Comparison of ENCODE assay signal across 10 cellular contexts in genomic region chr17:55722742-55723487, GRCh38. TPM values are rescaled to one million over a fixed set of nuclear protein-coding genes. Genes with fewer than 3 reads are reported as not detected.
DNase-seq lines count a peak whose midpoint lies in the region; ATAC-seq, FAIRE-seq and TF ChIP-seq lines count a peak whose summit lies in the region.
"Had no signal": no experiment of that assay in that cellular context is flagged by ENCODE, and none has a peak within 500 bp of the region (broad histone marks: within the 10 kb centered on the region; RNA-seq: fewer than 3 reads in every experiment).

A gene with protein sequence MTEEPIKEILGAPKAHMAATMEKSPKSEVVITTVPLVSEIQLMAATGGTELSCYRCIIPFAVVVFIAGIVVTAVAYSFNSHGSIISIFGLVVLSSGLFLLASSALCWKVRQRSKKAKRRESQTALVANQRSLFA (minus strand): TSS chr17:55722864. CDS start chr17:55721070, 1,794 bp downstream.

- no peak within 1 kb of the TSS for H2AFZ ChIP-seq in HepG2 (ENCODE audit: low read length)

- TF ChIP-seq CTCF in liver (IDR thresholded peaks at IDR 0.05; ENCODE audit: low read depth, low read length, missing input control) (no peak), HepG2 (CRISPR knock-in tag; IDR thresholded peaks at IDR 0.05) (no peak)

- peaks cover 2 to 7% (median 4%) of the 10 kb centered on the region in 4 donors for H3K4me1 ChIP-seq in liver (ENCODE audit: control insufficient read depth in 4 of 4, insufficient read depth in 4 of 4, low read length in 3 of 4)
- H3K4me1 ChIP-seq in HepG2 (ENCODE audit: insufficient read depth, low read length) = no peaks in the 10 kb centered on the region
- H3K4me1 ChIP-seq in endocrine pancreas (ENCODE audit: control insufficient read depth, insufficient read depth, low read length) = no peaks in the 10 kb centered on the region
- H3K4me1 ChIP-seq in mucosa of stomach (ENCODE audit: control insufficient read depth, insufficient read depth, low read length) = no peaks in the 10 kb centered on the region

- H3K9me3 ChIP-seq in liver (ENCODE audit: control insufficient read depth in 4 of 4, low read length in 3 of 4) (no peaks in the 10 kb centered on the region), HepG2 (ENCODE audit: low read length) (no peaks in the 10 kb centered on the region), endocrine pancreas (ENCODE audit: control insufficient read depth, low read length) (no peaks in the 10 kb centered on the region), mucosa of stomach (ENCODE audit: control insufficient read depth, low read length) (no peaks in the 10 kb centered on the region)

- no peak within 1 kb of the TSS for H3K27ac ChIP-seq in liver (ENCODE audit: low read depth in 1 of 2, low read length in 2 of 2)
- H3K27ac ChIP-seq in HepG2 (ENCODE audit: extremely low read length, insufficient read depth, low read length) = no peak within 1 kb of the TSS

- H4K20me1 ChIP-seq in HepG2 (ENCODE audit: insufficient read depth, low read length) = no peaks in the 10 kb centered on the region

- no peak for DNase-seq in HepG2 (ENCODE audit: low spot score)
- DNase-seq in activated gamma-delta T cell treated with Interleukin-2 at 50 U/mL for 16 hours = no peak
- DNase-seq: activated B cell treated with CpG ODN at 0.5 μM for 24 hours; CD4-positive, CD25-positive, alpha-beta regulatory T cell had no signal

- H3K27me3 ChIP-seq in liver (ENCODE audit: control insufficient read depth in 4 of 4, insufficient read depth in 4 of 4, low read length in 3 of 4) = no peaks in the 10 kb centered on the region
- peaks cover 0 to 46% of the 10 kb centered on the region in 2 experiments; a peak in 4 of 5 replicates for H3K27me3 ChIP-seq in HepG2 (ENCODE audit: control insufficient read depth in 1 of 2, insufficient read depth in 2 of 2, low read length in 2 of 2)
- H3K27me3 ChIP-seq in endocrine pancreas (ENCODE audit: control insufficient read depth, insufficient read depth, low read length) = no peaks in the 10 kb centered on the region
- peaks cover 5% of the 10 kb centered on the region for H3K27me3 ChIP-seq in mucosa of stomach (ENCODE audit: control insufficient read depth, insufficient read depth, low read length)

- FAIRE-seq in HepG2 (lab: Jason Lieb, UNC) = no peak

- BruUV-seq in HepG2 (replicated peaks; lab: Mats Ljungman, UMichigan) = no TSS peak

- TF ChIP-seq EP300 in HepG2 (IDR thresholded peaks at IDR 0.05; ENCODE audit: low read depth in 2 of 2, low read length in 2 of 2) (no peak), HepG2 (CRISPR knock-in tag; IDR thresholded peaks at IDR 0.05; ENCODE audit: borderline replicate concordance) (no peak)

- ATAC-seq in HepG2 = no peak
- ATAC-seq in GM21717 (IDR thresholded peaks at IDR 0.05; ENCODE audit: unreplicated experiment) = no peak
- ATAC-seq in HG02938 (IDR thresholded peaks at IDR 0.05; ENCODE audit: unreplicated experiment) = no peak
- ATAC-seq in HG03196 (IDR thresholded peaks at IDR 0.05; ENCODE audit: unreplicated experiment) = no peak

- in situ Hi-C loops in HepG2 (cut with HindIII; ENCODE audit: extremely low pct_ligation_motif_present, low pct_unique_long_range_greater_than_20kb) = no loop called here

- POLR2A ChIA-PET in HepG2 (lab: Yijun Ruan, JAX) = no interaction called here

- H3K9ac ChIP-seq in liver (ENCODE audit: low read depth in 1 of 2, low read length in 2 of 2) (peak within 1 kb of the TSS in 1 of 2 donors; percentile 29), HepG2 (ENCODE audit: insufficient read depth, low read depth, low read length) (no peak within 1 kb of the TSS), endocrine pancreas (ENCODE audit: control insufficient read depth, insufficient read depth, low read length) (no peak within 1 kb of the TSS), mucosa of stomach (ENCODE audit: low read length) (peak within 1 kb of the TSS; percentile 3)

- intact Hi-C loops in HepG2 (cut with micrococcal nuclease; ENCODE audit: unreplicated experiment) = no loop called here

- WGBS in liver = 58% methylated on average over 12 of the region's 12 CpGs
- WGBS in HepG2 (ENCODE audit: low lambda C conversion rate) = 6% methylated on average over 12 of the region's 12 CpGs

- no peak within 1 kb of the TSS for H3K4me2 ChIP-seq in HepG2 (ENCODE audit: low read depth, low read length)

- H3K36me3 ChIP-seq in liver (ENCODE audit: control insufficient read depth in 4 of 4, insufficient read depth in 3 of 4, low read depth in 1 of 4, low read length in 3 of 4) (no peaks in the 10 kb centered on the region), HepG2 (replicated peaks in 1 of 2; ENCODE audit: control insufficient read depth in 1 of 2, insufficient read depth in 2 of 2, low read length in 2 of 2) (no peaks in the 10 kb centered on the region), endocrine pancreas (ENCODE audit: control insufficient read depth, insufficient read depth, low read length) (no peaks in the 10 kb centered on the region), mucosa of stomach (ENCODE audit: control insufficient read depth, insufficient read depth, low read length) (no peaks in the 10 kb centered on the region)

- TF ChIP-seq RAD21 in liver (IDR thresholded peaks at IDR 0.05) = no peak
- no peak for TF ChIP-seq RAD21 in HepG2 (CRISPR knock-in tag; IDR thresholded peaks at IDR 0.05)

- H3K4me3 ChIP-seq in liver (ENCODE audit: low read depth in 1 of 3, low read length in 3 of 3) (no peak within 1 kb of the TSS), HepG2 (replicated peaks in 1 of 3; ENCODE audit: insufficient read depth in 1 of 3, low read depth in 2 of 3, low read length in 3 of 3) (no peak within 1 kb of the TSS), endocrine pancreas (ENCODE audit: control insufficient read depth, insufficient read depth, low read length) (peak within 1 kb of the TSS; percentile 32), mucosa of stomach (ENCODE audit: low read length) (no peak within 1 kb of the TSS)

- CTCF ChIA-PET in HepG2 (lab: Yijun Ruan, JAX; ENCODE audit: low intra/inter-chr PET ratio, low total read pairs) = no interaction called here

- no peaks in the 10 kb centered on the region for H3K79me2 ChIP-seq in HepG2 (ENCODE audit: insufficient read depth, low read length)

- no peak for TF ChIP-seq POLR2A in HepG2 (IDR thresholded peaks at IDR 0.05; ENCODE audit: insufficient read depth in 1 of 2, low read depth in 2 of 2, low read length in 2 of 2)

TF ChIP-seq in liver, 16 proteins besides CTCF, POLR2A, EP300 and RAD21 (continues in another document):
- TF ChIP-seq, protein P1, sequence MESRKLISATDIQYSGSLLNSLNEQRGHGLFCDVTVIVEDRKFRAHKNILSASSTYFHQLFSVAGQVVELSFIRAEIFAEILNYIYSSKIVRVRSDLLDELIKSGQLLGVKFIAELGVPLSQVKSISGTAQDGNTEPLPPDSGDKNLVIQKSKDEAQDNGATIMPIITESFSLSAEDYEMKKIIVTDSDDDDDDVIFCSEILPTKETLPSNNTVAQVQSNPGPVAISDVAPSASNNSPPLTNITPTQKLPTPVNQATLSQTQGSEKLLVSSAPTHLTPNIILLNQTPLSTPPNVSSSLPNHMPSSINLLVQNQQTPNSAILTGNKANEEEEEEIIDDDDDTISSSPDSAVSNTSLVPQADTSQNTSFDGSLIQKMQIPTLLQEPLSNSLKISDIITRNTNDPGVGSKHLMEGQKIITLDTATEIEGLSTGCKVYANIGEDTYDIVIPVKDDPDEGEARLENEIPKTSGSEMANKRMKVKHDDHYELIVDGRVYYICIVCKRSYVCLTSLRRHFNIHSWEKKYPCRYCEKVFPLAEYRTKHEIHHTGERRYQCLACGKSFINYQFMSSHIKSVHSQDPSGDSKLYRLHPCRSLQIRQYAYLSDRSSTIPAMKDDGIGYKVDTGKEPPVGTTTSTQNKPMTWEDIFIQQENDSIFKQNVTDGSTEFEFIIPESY (IDR thresholded peaks at IDR 0.05) = no peak

TF ChIP-seq in HepG2, 621 proteins besides CTCF, POLR2A, EP300 and RAD21 (continues in another document):
- no peak for TF ChIP-seq ZSCAN30 (CRISPR knock-in tag; IDR thresholded peaks at IDR 0.05)

RNA-seq across cellular contexts. Expression of the gene that starts here (rescaled TPM):
- total RNA-seq in liver (1 to 10 TPM in 1 of 2 donors, under 1 TPM in 1; 0.09 to 4.8 TPM), HepG2 (2016; rRNA removed; fragmentation: Illumina TruSeq; extraction: Trizol) (not detected in 2 replicates)
- polyA plus RNA-seq in liver (1 to 10 TPM; 2.2 to 2.4 TPM), HepG2 (2011; rRNA removed) (not detected in 2 replicates)
- not detected in 2 replicates for total RNA-seq in HepG2 (2016; cell fraction: cytosol; rRNA removed; fragmentation: Illumina TruSeq; extraction: Trizol; ENCODE audit: low read depth)
- not detected in 2 replicates for total RNA-seq in HepG2 (2016; cell fraction: insoluble cytoplasmic fraction; rRNA removed; fragmentation: Illumina TruSeq; extraction: Trizol)
- total RNA-seq in HepG2 (2016; cell fraction: membrane; rRNA removed; fragmentation: Illumina TruSeq; extraction: Trizol) = not detected in 2 replicates
- not detected in 2 replicates for total RNA-seq in HepG2 (2016; cell fraction: nucleus; rRNA removed; fragmentation: Illumina TruSeq; extraction: Trizol)
- not detected in 2 replicates for polyA plus RNA-seq in HepG2 (2011; cell fraction: cytosol; rRNA removed)
- polyA plus RNA-seq in HepG2 (2011; cell fraction: nucleus; rRNA removed) = not detected in 2 replicates
- polyA plus RNA-seq in HepG2 (2012) = not detected in 2 replicates
- polyA plus RNA-seq in HepG2 (2016; cell fraction: cytosol; fragmentation: Illumina TruSeq; extraction: Trizol; ENCODE audit: low read depth) = not detected in 2 replicates
- polyA plus RNA-seq in HepG2 (2016; cell fraction: insoluble cytoplasmic fraction; fragmentation: Illumina TruSeq; extraction: Trizol; ENCODE audit: low read depth) = not detected in 2 replicates
- polyA plus RNA-seq in HepG2 (2016; cell fraction: membrane; fragmentation: Illumina TruSeq; extraction: Trizol; ENCODE audit: low read depth) = not detected in 2 replicates
- not detected in 2 replicates for polyA plus RNA-seq in HepG2 (2016; cell fraction: nucleus; fragmentation: Illumina TruSeq; extraction: Trizol; ENCODE audit: insufficient read depth, low read depth)
- not detected in 2 replicates for polyA minus RNA-seq in HepG2 (2011; rRNA and poly(A)+ RNA removed; ENCODE audit: low replicate concordance)
- not detected in 2 replicates for polyA minus RNA-seq in HepG2 (2011; cell fraction: cytosol; rRNA and poly(A)+ RNA removed)
- not detected in 2 replicates for polyA minus RNA-seq in HepG2 (2011; cell fraction: nucleus; rRNA and poly(A)+ RNA removed)
- total RNA-seq: activated B cell treated with CpG ODN at 0.5 μM for 24 hours; CD4-positive, CD25-positive, alpha-beta regulatory T cell had no signal
- polyA plus RNA-seq: CD4-positive, CD25-positive, alpha-beta regulatory T cell had no signal
